In genomic region chr19:49840321-49840720, GRCh38 we compare ENCODE assay signal across 21 cellular contexts.
"Had no signal": no experiment of that assay in that cellular context is flagged by ENCODE, and none has a peak within 500 bp of the region (broad histone marks: within the 10 kb centered on the region; RNA-seq: fewer than 3 reads in every experiment).

No MANE protein-coding gene starts in this region.

- H3K27me3 ChIP-seq: ascending aorta, hepatocyte, stomach had no signal

- H3K27ac Mint-ChIP-seq: activated naive CD4-positive, alpha-beta T cell treated with anti-CD3 and anti-CD28 coated beads, Interleukin-2, amount 50 U/mL, for 24 hours; activated T-cell treated with anti-CD3 and anti-CD28 coated beads, Interleukin-2, amount 50 U/mL, for 72 hours; effector memory CD8-positive, alpha-beta T cell; natural killer cell treated with Interleukin-12 subunit alpha and Interleukin-12 subunit beta and Interleukin-15 and Interleukin-18, amount 100 ng/mL, for 72 hours; type B pancreatic cell had no signal

- H3K4me1 Mint-ChIP-seq: activated naive CD4-positive, alpha-beta T cell treated with anti-CD3 and anti-CD28 coated beads, Interleukin-2, amount 50 U/mL, for 24 hours had no signal

- H3K4me2 ChIP-seq: hepatocyte had no signal

- H3K27ac ChIP-seq: ascending aorta, epithelial cell of prostate, hepatocyte, prostate gland, stomach had no signal

- H2AFZ ChIP-seq: hepatocyte had no signal

- H3K4me3 ChIP-seq: ascending aorta, hepatocyte, prostate gland, stomach had no signal

- H3K9me3 Mint-ChIP-seq: activated naive CD4-positive, alpha-beta T cell treated with anti-CD3 and anti-CD28 coated beads, Interleukin-2, amount 50 U/mL, for 24 hours; activated T-cell treated with anti-CD3 and anti-CD28 coated beads, Interleukin-2, amount 50 U/mL, for 72 hours; effector memory CD8-positive, alpha-beta T cell; natural killer cell treated with Interleukin-12 subunit alpha and Interleukin-12 subunit beta and Interleukin-15 and Interleukin-18, amount 100 ng/mL, for 72 hours; type B pancreatic cell had no signal

- H3K4me1 ChIP-seq: ascending aorta, prostate gland had no signal

- H3K9me3 ChIP-seq: ascending aorta, prostate gland, stomach had no signal

- DNase-seq: activated CD4-positive, CD25-positive, alpha-beta regulatory T cell treated with anti-CD3 and anti-CD28 coated beads, Interleukin-2, amount 50 U/mL, for 72 hours; activated CD8-positive, alpha-beta memory T cell treated with anti-CD3 and anti-CD28 coated beads for 24 hours; activated CD8-positive, alpha-beta memory T cell treated with anti-CD3 and anti-CD28 coated beads, Interleukin-2, amount 50 U/mL, for 48 hours; activated gamma-delta T cell; activated T-cell treated with anti-CD3 and anti-CD28 coated beads, Interleukin-2, amount 50 U/mL, for 72 hours; effector memory CD8-positive, alpha-beta T cell; foreskin fibroblast; mesenchymal stem cell; right cardiac atrium; small intestine; stimulated activated CD4-positive, alpha-beta T cell treated with anti-CD3 and anti-CD28 coated beads, Interleukin-15, amount 100 ng/mL, for 24 hours; stimulated activated CD4-positive, alpha-beta T cell treated with anti-CD3 and anti-CD28 coated beads, Interleukin-2, amount 100 ng/mL, for 48 hours; stomach; T-helper 1 cell had no signal

- H3K4me3 Mint-ChIP-seq: activated naive CD4-positive, alpha-beta T cell treated with anti-CD3 and anti-CD28 coated beads, Interleukin-2, amount 50 U/mL, for 24 hours; activated T-cell treated with anti-CD3 and anti-CD28 coated beads, Interleukin-2, amount 50 U/mL, for 72 hours; effector memory CD8-positive, alpha-beta T cell; natural killer cell treated with Interleukin-12 subunit alpha and Interleukin-12 subunit beta and Interleukin-15 and Interleukin-18, amount 100 ng/mL, for 72 hours; type B pancreatic cell had no signal

- ATAC-seq: activated T-cell treated with anti-CD3 and anti-CD28 coated beads, Interleukin-2, amount 50 U/mL, for 72 hours; effector memory CD8-positive, alpha-beta T cell; natural killer cell treated with Interleukin-12 subunit alpha and Interleukin-12 subunit beta and Interleukin-15 and Interleukin-18, amount 100 ng/mL, for 72 hours; right cardiac atrium had no signal

- H3K79me2 ChIP-seq: hepatocyte had no signal

- H3K27me3 Mint-ChIP-seq: activated naive CD4-positive, alpha-beta T cell treated with anti-CD3 and anti-CD28 coated beads, Interleukin-2, amount 50 U/mL, for 24 hours; effector memory CD8-positive, alpha-beta T cell; natural killer cell treated with Interleukin-12 subunit alpha and Interleukin-12 subunit beta and Interleukin-15 and Interleukin-18, amount 100 ng/mL, for 72 hours; type B pancreatic cell had no signal
